Comparison of ENCODE assay signal across 9 cellular contexts in genomic region chr4:2262944-2263250, GRCh38. TPM values are rescaled to one million over a fixed set of nuclear protein-coding genes. Genes with fewer than 3 reads are reported as not detected.
DNase-seq lines count a peak whose midpoint lies in the region; ATAC-seq, FAIRE-seq and TF ChIP-seq lines count a peak whose summit lies in the region.
"Had no signal": no experiment of that assay in that cellular context is flagged by ENCODE, and none has a peak within 500 bp of the region (broad histone marks: within the 10 kb centered on the region; RNA-seq: fewer than 3 reads in every experiment).

No MANE protein-coding gene starts in this region.

- peak overlapping the region in 5 of 6 donors; percentile 38 to 96 (median 90) for H3K27ac Mint-ChIP-seq in naive B cell

- peaks cover 2% of the 10 kb centered on the region for H3K27me3 ChIP-seq in AG04450 (ENCODE audit: control insufficient read depth, insufficient read depth, low read length)

- POLR2A ChIA-PET in AG04450 (lab: Yijun Ruan, JAX), result interaction anchor here (0.7 to 1.5 kb wide), 7 partner anchors 9 to 469 kb away, joined by 3 to 9 read pairs (median 6); partner anchors contain the start of gene RNF4

- ATAC-seq in naive B cell (ENCODE audit: low read depth in 2 of 2) (no peak), GM18502 (IDR thresholded peaks at IDR 0.05; ENCODE audit: poor library complexity, unreplicated experiment) (no peak)

- FAIRE-seq in H54 (lab: Jason Lieb, UNC), result no peak

- peak overlapping the region; percentile 87 for H3K27ac ChIP-seq in AG04450 (ENCODE audit: low read depth, low read length)
- H3K27ac ChIP-seq in KOPT-K1 (ENCODE audit: low read depth, low read length, poor library complexity, severe bottlenecking), result peak overlapping the region; percentile 82

- H3K4me3 ChIP-seq in AG04450 (ENCODE audit: low read depth, low read length), result peak overlapping the region; percentile 66
- H3K4me3 ChIP-seq in choroid plexus epithelial cell (ENCODE audit: low read depth, low read length), result peak overlapping the region; percentile 65

- TF ChIP-seq CTCF in AG04450 (IDR thresholded peaks at IDR 0.05; ENCODE audit: low read depth, low read length), result no peak
- TF ChIP-seq CTCF in choroid plexus epithelial cell (conservative IDR thresholded peaks at IDR 0.05; ENCODE audit: low read depth, low read length), result no peak

- DNase-seq in AG04450 (ENCODE audit: low read depth, low spot score), result no peak
- no peak for DNase-seq in choroid plexus epithelial cell (ENCODE audit: low read depth)
- no peak for DNase-seq in naive B cell
- no peak for DNase-seq in NCI-H2081 treated with DMSO at 0.1 percent for 48 hours (lab: John Stamatoyannopoulos, UW)
- no peak for DNase-seq in NCI-H146 treated with DMSO at 0.1 percent for 48 hours (lab: John Stamatoyannopoulos, UW; ENCODE audit: unreplicated experiment)
- DNase-seq in H54 (ENCODE audit: insufficient read length, low spot score), result no peak

- CTCF ChIA-PET in AG04450 (lab: Charles Lee), result interaction anchor here (0.7 kb wide), 1 partner anchor 252 kb away, joined by 6 read pairs; no protein-coding TSS in a partner anchor

- no peak for TF ChIP-seq POLR2A in H54 (IDR thresholded peaks at IDR 0.05; ENCODE audit: low read depth, low read length)

- no peaks in the 10 kb centered on the region for H3K9me3 Mint-ChIP-seq in naive B cell
- H3K9me3 Mint-ChIP-seq: activated naive CD4-positive, alpha-beta T cell treated with anti-CD3 and anti-CD28 coated beads, Interleukin-2, amount 50 U/mL, for 72 hours had no signal

- H3K27me3 Mint-ChIP-seq in naive B cell, result no peaks in the 10 kb centered on the region

- H3K36me3 ChIP-seq in KOPT-K1 (ENCODE audit: insufficient read depth, low read length), result no peaks in the 10 kb centered on the region

- peak overlapping the region; percentile 75 to 93 (median 80) for H3K4me3 Mint-ChIP-seq in naive B cell

- H3K4me1 Mint-ChIP-seq in naive B cell, result peaks cover 0 to 11% (median under 1%) of the 10 kb centered on the region in 3 donors

- H3K36me3 Mint-ChIP-seq in naive B cell, result no peaks in the 10 kb centered on the region
- H3K36me3 Mint-ChIP-seq: activated naive CD4-positive, alpha-beta T cell treated with anti-CD3 and anti-CD28 coated beads, Interleukin-2, amount 50 U/mL, for 72 hours had no signal

- H3K9me3 ChIP-seq in AG04450 (ENCODE audit: control insufficient read depth, insufficient read depth, low read length), result no peaks in the 10 kb centered on the region; the same call in 1 of the 2 replicates
- H3K9me3 ChIP-seq in KOPT-K1 (ENCODE audit: insufficient read depth, low read length, poor library complexity, severe bottlenecking), result no peaks in the 10 kb centered on the region

RNA-seq across cellular contexts. Expression of gene MXD4, which starts 1.0 kb away (rescaled TPM):
- 46.0 and 59.5 TPM in 2 replicates for polyA plus RNA-seq in AG04450 (2011; rRNA removed)
- 45.4 and 58.6 TPM in 2 replicates for polyA minus RNA-seq in AG04450 (2011; rRNA and poly(A)+ RNA removed)
- polyA plus RNA-seq in naive B cell (ENCODE audit: low read depth in 6 of 6), result 10 to 100 TPM; 29.4 to 46.2 (median 40.6) TPM

RNA-seq across cellular contexts. Expression of gene HAUS3, which starts 21.0 kb away (rescaled TPM):
- polyA plus RNA-seq in AG04450 (2011; rRNA removed), result 3.1 and 6.0 TPM in 2 replicates
- polyA minus RNA-seq in AG04450 (2011; rRNA and poly(A)+ RNA removed), result 1.9 and 2.6 TPM in 2 replicates
- 10 to 100 TPM; 13.3 to 29.1 (median 19.3) TPM for polyA plus RNA-seq in naive B cell (ENCODE audit: low read depth in 6 of 6)

RNA-seq across cellular contexts. Expression of gene POLN, which starts 21.0 kb away (rescaled TPM):
- polyA plus RNA-seq in AG04450 (2011; rRNA removed) (0.35 and 0.42 TPM in 2 replicates), naive B cell (ENCODE audit: low read depth in 6 of 6) (under 1 TPM in 4 of 6 donors, not detected in 2; 0.62 to 0.79 (median 0.71) TPM)
- 0.32 and 1.1 TPM in 2 replicates for polyA minus RNA-seq in AG04450 (2011; rRNA and poly(A)+ RNA removed)
